Comparison of ENCODE assay signal across 28 cellular contexts in genomic region chr9:29740518-29740917, GRCh38.
"Had no signal": no experiment of that assay in that cellular context is flagged by ENCODE, and none has a peak within 500 bp of the region (broad histone marks: within the 10 kb centered on the region; RNA-seq: fewer than 3 reads in every experiment).

No MANE protein-coding gene starts in this region.

- FAIRE-seq: islet of Langerhans had no signal

- H3K9me3 ChIP-seq: body of pancreas, lower lobe of right lung, mucosa of descending colon, ovary had no signal

- ATAC-seq: activated T-cell treated with anti-CD3 and anti-CD28 coated beads, Interleukin-2, amount 50 U/mL, for 72 hours; body of pancreas; effector memory CD8-positive, alpha-beta T cell; left lung; lower lobe of right lung; mucosa of descending colon; sciatic nerve; stimulated activated effector memory CD8-positive, alpha-beta T cell treated with anti-CD3 and anti-CD28 coated beads, Interleukin-12 subunit alpha, Interleukin-12 subunit beta, amount 100 ng/mL, for 72 hours had no signal

- H3K27ac Mint-ChIP-seq: activated naive CD8-positive, alpha-beta T cell; activated T-cell treated with anti-CD3 and anti-CD28 coated beads, Interleukin-2, amount 50 U/mL, for 72 hours; effector memory CD8-positive, alpha-beta T cell; progenitor cell of endocrine pancreas; stimulated activated effector memory CD8-positive, alpha-beta T cell treated with anti-CD3 and anti-CD28 coated beads, Interleukin-12 subunit alpha, Interleukin-12 subunit beta, amount 100 ng/mL, for 72 hours; stimulated activated naive CD8-positive, alpha-beta T cell treated with anti-CD3 and anti-CD28 coated beads, Interleukin-15, Interleukin-2, amounts not matched to agents 100 ng/mL and 50 ng/mL, for 24 hours; type B pancreatic cell had no signal

- H3K4me3 Mint-ChIP-seq: activated naive CD8-positive, alpha-beta T cell; activated T-cell treated with anti-CD3 and anti-CD28 coated beads, Interleukin-2, amount 50 U/mL, for 72 hours; effector memory CD8-positive, alpha-beta T cell; stimulated activated effector memory CD8-positive, alpha-beta T cell treated with anti-CD3 and anti-CD28 coated beads, Interleukin-12 subunit alpha, Interleukin-12 subunit beta, amount 100 ng/mL, for 72 hours; stimulated activated naive CD8-positive, alpha-beta T cell treated with anti-CD3 and anti-CD28 coated beads, Interleukin-15, Interleukin-2, amounts not matched to agents 100 ng/mL and 50 ng/mL, for 24 hours; type B pancreatic cell had no signal

- H3K9me3 Mint-ChIP-seq: type B pancreatic cell had no signal

- H3K27me3 Mint-ChIP-seq: activated naive CD8-positive, alpha-beta T cell; effector memory CD8-positive, alpha-beta T cell; progenitor cell of endocrine pancreas; stimulated activated naive CD8-positive, alpha-beta T cell treated with anti-CD3 and anti-CD28 coated beads, Interleukin-15, Interleukin-2, amounts not matched to agents 100 ng/mL and 50 ng/mL, for 24 hours had no signal

- H3K4me3 ChIP-seq: body of pancreas, cardiac muscle cell, coronary artery, dorsolateral prefrontal cortex, left lung, lower lobe of right lung, mucosa of descending colon, ovary, skin epidermis, uterus had no signal

- DNase-seq: activated CD4-positive, alpha-beta T cell treated with anti-CD3 and anti-CD28 coated beads for 4 hours; activated CD4-positive, alpha-beta T cell treated with anti-CD3 and anti-CD28 coated beads, Interleukin-2, amount 50 U/mL, for 4 hours; activated CD4-positive, CD25-positive, alpha-beta regulatory T cell; activated naive CD4-positive, alpha-beta T cell treated with Interleukin-2 at 50 U/mL for 16 hours; activated T-cell treated with anti-CD3 and anti-CD28 coated beads for 4 hours; activated T-cell treated with anti-CD3 and anti-CD28 coated beads, Interleukin-2, amount 50 U/mL, for 72 hours; aorta; body of pancreas; dorsolateral prefrontal cortex; effector memory CD8-positive, alpha-beta T cell; foreskin melanocyte; left lung; lower lobe of right lung; mucosa of descending colon; ovary; stimulated activated CD4-positive, alpha-beta T cell treated with anti-CD3 and anti-CD28 coated beads, Interleukin-4, amount 100 ng/mL, for 24 hours; substantia nigra; uterus had no signal

- H3K27me3 ChIP-seq: body of pancreas, cardiac muscle cell, dorsolateral prefrontal cortex, left lung, ovary, uterus had no signal

- H3K27ac ChIP-seq: body of pancreas, cardiac muscle cell, coronary artery, dorsolateral prefrontal cortex, left lung, lower lobe of right lung, ovary, skin epidermis, uterus had no signal

- H3K36me3 Mint-ChIP-seq: activated naive CD8-positive, alpha-beta T cell; stimulated activated effector memory CD8-positive, alpha-beta T cell treated with anti-CD3 and anti-CD28 coated beads, Interleukin-12 subunit alpha, Interleukin-12 subunit beta, amount 100 ng/mL, for 72 hours; type B pancreatic cell had no signal

- H3K4me1 ChIP-seq: body of pancreas, left lung, lower lobe of right lung, uterus had no signal

- H3K36me3 ChIP-seq: cardiac muscle cell, left lung, lower lobe of right lung, ovary, uterus had no signal

- H3K4me1 Mint-ChIP-seq: stimulated activated effector memory CD8-positive, alpha-beta T cell treated with anti-CD3 and anti-CD28 coated beads, Interleukin-12 subunit alpha, Interleukin-12 subunit beta, amount 100 ng/mL, for 72 hours had no signal
